ENCODE assay signal across 1 cellular context in genomic region chr9:72807765-72808445, GRCh38.
TF ChIP-seq lines count a peak whose summit lies in the region.

No MANE protein-coding gene starts in this region.

TF ChIP-seq in GM23338, 12 proteins besides CTCF, POLR2A, EP300 and RAD21 (continued from another document):
- no peak for TF ChIP-seq ZNF462 (CRISPR knock-in tag; IDR thresholded peaks at IDR 0.05)
- TF ChIP-seq NANOG (IDR thresholded peaks at IDR 0.05; ENCODE audit: borderline replicate concordance) = no peak
